Comparison of ENCODE assay signal across 1 cellular context in genomic region chr16:1959269-1960039, GRCh38.
TF ChIP-seq lines count a peak whose summit lies in the region.

NDUFB10 (plus strand) TSS chr16:1959538; CDS start chr16:1959625, 87 bp downstream.

TF ChIP-seq in HCT116, 20 proteins besides CTCF, POLR2A, EP300 and RAD21 (continued from another document):
- TF ChIP-seq ATF3 (IDR thresholded peaks at IDR 0.05) (no peak), SIN3A (IDR thresholded peaks at IDR 0.05; ENCODE audit: low read depth) (no peak), ZFX (IDR thresholded peaks at IDR 0.05) (peak; percentile 99), EZH2 (IDR thresholded peaks at IDR 0.05) (no peak), ZNF274 (IDR thresholded peaks at IDR 0.05; ENCODE audit: low read depth, low read length) (no peak), REST (IDR thresholded peaks at IDR 0.05; ENCODE audit: low read depth) (no peak), FOSL1 (IDR thresholded peaks at IDR 0.05; ENCODE audit: low read depth) (no peak), SRF (IDR thresholded peaks at IDR 0.05; ENCODE audit: low read depth) (no peak), EGR1 (IDR thresholded peaks at IDR 0.05; ENCODE audit: low read depth) (no peak), CEBPB (IDR thresholded peaks at IDR 0.05; ENCODE audit: low read depth) (no peak), ZBTB33 (IDR thresholded peaks at IDR 0.05; ENCODE audit: extremely low read depth, insufficient replicate concordance, low read length) (peak; percentile 71), JUND (IDR thresholded peaks at IDR 0.05) (no peak), TCF7L2 (IDR thresholded peaks at IDR 0.05; ENCODE audit: borderline replicate concordance, extremely low read depth, insufficient read depth, insufficient read length) (peak; percentile 69)
